8 cellular contexts compared by ENCODE assay signal in the genomic region with DNA sequence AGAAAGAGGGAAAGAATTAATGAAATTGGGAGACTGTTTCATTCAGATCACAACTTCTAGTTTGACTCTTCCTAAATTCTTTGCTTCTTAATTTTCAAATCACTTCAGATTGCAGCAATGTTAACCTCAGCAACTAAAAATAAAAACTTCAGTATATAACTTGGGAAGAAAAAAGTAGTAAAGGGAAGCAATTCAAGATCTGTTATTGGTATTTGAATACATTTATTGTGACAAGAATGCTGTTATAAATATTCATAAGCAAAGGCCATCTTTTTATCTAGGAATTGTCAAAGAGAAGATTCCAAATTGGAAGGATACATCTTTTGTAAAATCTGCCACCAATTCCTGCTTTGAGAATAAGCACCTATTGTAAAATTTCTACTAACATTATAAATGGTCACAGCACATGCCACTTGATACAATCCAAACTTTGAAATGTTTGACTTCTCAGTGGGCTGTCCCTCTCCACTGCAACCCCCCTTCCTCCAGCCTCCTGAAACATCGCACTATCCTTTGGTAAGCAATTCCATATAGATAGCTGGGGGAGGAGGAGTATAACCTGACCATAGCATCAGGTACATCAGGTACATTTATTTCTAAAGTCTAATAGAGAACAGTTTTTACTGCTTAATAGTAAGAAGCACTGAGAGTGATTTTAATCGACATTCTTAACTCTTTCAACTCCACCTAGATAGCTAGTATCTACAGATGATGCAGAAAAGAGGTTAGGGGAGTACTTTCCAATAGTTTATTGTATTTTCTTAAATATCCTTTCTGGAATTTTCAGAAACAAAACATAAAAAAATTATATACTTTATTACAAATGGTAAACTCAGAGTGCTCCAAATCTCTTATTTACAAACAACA. TPM values are rescaled to one million over a fixed set of nuclear protein-coding genes. Genes with fewer than 3 reads are reported as not detected.
DNase-seq lines count a peak whose midpoint lies in the region; ATAC-seq and TF ChIP-seq lines count a peak whose summit lies in the region.

No MANE protein-coding gene starts in this region.

- H3K27me3 Mint-ChIP-seq in natural killer cell (ENCODE audit: low read depth in 2 of 2) = peaks cover 0 to 12% of the 10 kb centered on the region in 2 donors

- peak overlapping the region; percentile 60 for H3K4me3 ChIP-seq in GM12865 (ENCODE audit: low read depth, low read length)

- H3K4me1 Mint-ChIP-seq in natural killer cell = peaks cover 42% of the 10 kb centered on the region in 2 donors

- ATAC-seq in natural killer cell = peak in 1 of 3 donors; percentile 3

- TF ChIP-seq CTCF in GM12865 (IDR thresholded peaks at IDR 0.05; ENCODE audit: insufficient read depth, low read depth, low read length, missing control alignments) (no peak), natural killer cell (IDR thresholded peaks at IDR 0.05) (no peak)

- peak overlapping the region; percentile 92 for H3K4me3 Mint-ChIP-seq in natural killer cell

- H3K9me3 Mint-ChIP-seq in natural killer cell = peaks cover 0 to 3% of the 10 kb centered on the region in 2 donors

- DNase-seq in GM12865 (ENCODE audit: low read depth) (no peak), NCI-H748 (lab: John Stamatoyannopoulos, UW; ENCODE audit: unreplicated experiment) (peak; percentile 69), natural killer cell (peak; percentile 40), OCI-M2 (lab: John Stamatoyannopoulos, UW; ENCODE audit: unreplicated experiment) (no peak), UCSD-AML1 (lab: John Stamatoyannopoulos, UW; ENCODE audit: unreplicated experiment) (no peak), AG20443 (ENCODE audit: low spot score) (no peak), DMS79 treated with DMSO at 0.1 percent for 48 hours (lab: John Stamatoyannopoulos, UW) (no peak)
- peak; percentile 15 for DNase-seq in effector CD4-positive, alpha-beta T cell

- peak overlapping the region; percentile 96 to 99 for H3K27ac Mint-ChIP-seq in natural killer cell

- H3K36me3 Mint-ChIP-seq in natural killer cell = no peaks in the 10 kb centered on the region

- intact Hi-C loops in natural killer cell (cut with micrococcal nuclease) = loop anchor here (10.0 kb wide), 2 partner anchors 104 to 264 kb away; no protein-coding TSS in a partner anchor

RNA-seq across cellular contexts. Expression of gene JUN, which starts 3.0 kb away (rescaled TPM):
- total RNA-seq in natural killer cell = 1,000 to 10,000 TPM; 1,209 to 1,942 (median 1,808) TPM

Comparison
In these comparisons a context has a peak if more than half of its experiments do, and no peak if none do; other contexts are left out.
1. DNase-seq: peak in NCI-H748 (single experiment), effector CD4-positive, alpha-beta T cell (single experiment) and natural killer cell (single experiment); none in GM12865 (single experiment), OCI-M2 (single experiment), UCSD-AML1 (single experiment), AG20443 (single experiment) and DMS79 treated with DMSO at 0.1 percent for 48 hours (single experiment).